ENCODE assay signal across 1 cellular context in the genomic region with DNA sequence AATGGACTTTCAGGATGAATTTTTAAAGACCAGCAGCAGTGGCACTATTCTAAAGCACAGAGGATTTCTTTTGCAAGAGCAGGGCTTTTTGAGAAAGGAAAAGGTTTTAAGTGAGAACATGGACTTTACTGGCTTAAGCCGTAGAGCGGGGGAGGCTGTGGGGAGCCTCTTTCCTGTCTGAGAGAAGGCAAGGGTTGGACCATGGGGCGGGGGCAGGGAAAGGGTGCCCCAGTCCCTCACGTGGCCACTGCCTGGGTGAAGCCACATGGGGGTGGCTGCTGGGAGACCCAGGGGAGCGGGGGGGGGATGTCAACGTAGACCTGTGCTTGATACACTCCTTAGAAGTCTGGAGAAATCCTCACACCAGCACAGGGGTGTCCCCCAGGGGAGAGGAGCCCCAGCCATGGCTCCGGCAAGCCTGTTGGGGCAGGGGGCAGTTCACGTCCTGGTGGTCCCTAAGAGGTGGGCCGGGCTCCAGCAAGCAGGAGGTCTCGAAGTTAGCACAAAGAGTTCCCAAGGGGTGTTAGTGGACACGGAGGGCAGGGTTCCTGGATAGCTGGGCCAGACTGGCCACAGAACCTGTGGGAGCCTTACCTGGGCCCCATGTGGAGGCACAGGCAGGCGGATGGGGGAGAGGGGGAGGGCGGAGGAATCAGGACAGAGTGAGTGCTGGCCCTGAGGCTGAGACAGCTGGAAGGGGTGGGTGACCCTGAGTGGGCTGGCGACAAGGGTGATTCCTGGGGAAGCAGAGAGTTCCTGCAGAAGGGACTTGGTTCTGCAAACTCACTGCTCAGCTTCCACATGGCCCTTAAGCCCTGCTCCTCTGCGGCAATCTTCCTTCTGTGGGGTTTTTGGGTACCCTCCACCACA.
TF ChIP-seq lines count a peak whose summit lies in the region.

No MANE protein-coding gene starts in this region.

TF ChIP-seq in GM23338, 12 proteins besides CTCF, POLR2A, EP300 and RAD21 (continued from another document):
- TF ChIP-seq, protein P1, sequence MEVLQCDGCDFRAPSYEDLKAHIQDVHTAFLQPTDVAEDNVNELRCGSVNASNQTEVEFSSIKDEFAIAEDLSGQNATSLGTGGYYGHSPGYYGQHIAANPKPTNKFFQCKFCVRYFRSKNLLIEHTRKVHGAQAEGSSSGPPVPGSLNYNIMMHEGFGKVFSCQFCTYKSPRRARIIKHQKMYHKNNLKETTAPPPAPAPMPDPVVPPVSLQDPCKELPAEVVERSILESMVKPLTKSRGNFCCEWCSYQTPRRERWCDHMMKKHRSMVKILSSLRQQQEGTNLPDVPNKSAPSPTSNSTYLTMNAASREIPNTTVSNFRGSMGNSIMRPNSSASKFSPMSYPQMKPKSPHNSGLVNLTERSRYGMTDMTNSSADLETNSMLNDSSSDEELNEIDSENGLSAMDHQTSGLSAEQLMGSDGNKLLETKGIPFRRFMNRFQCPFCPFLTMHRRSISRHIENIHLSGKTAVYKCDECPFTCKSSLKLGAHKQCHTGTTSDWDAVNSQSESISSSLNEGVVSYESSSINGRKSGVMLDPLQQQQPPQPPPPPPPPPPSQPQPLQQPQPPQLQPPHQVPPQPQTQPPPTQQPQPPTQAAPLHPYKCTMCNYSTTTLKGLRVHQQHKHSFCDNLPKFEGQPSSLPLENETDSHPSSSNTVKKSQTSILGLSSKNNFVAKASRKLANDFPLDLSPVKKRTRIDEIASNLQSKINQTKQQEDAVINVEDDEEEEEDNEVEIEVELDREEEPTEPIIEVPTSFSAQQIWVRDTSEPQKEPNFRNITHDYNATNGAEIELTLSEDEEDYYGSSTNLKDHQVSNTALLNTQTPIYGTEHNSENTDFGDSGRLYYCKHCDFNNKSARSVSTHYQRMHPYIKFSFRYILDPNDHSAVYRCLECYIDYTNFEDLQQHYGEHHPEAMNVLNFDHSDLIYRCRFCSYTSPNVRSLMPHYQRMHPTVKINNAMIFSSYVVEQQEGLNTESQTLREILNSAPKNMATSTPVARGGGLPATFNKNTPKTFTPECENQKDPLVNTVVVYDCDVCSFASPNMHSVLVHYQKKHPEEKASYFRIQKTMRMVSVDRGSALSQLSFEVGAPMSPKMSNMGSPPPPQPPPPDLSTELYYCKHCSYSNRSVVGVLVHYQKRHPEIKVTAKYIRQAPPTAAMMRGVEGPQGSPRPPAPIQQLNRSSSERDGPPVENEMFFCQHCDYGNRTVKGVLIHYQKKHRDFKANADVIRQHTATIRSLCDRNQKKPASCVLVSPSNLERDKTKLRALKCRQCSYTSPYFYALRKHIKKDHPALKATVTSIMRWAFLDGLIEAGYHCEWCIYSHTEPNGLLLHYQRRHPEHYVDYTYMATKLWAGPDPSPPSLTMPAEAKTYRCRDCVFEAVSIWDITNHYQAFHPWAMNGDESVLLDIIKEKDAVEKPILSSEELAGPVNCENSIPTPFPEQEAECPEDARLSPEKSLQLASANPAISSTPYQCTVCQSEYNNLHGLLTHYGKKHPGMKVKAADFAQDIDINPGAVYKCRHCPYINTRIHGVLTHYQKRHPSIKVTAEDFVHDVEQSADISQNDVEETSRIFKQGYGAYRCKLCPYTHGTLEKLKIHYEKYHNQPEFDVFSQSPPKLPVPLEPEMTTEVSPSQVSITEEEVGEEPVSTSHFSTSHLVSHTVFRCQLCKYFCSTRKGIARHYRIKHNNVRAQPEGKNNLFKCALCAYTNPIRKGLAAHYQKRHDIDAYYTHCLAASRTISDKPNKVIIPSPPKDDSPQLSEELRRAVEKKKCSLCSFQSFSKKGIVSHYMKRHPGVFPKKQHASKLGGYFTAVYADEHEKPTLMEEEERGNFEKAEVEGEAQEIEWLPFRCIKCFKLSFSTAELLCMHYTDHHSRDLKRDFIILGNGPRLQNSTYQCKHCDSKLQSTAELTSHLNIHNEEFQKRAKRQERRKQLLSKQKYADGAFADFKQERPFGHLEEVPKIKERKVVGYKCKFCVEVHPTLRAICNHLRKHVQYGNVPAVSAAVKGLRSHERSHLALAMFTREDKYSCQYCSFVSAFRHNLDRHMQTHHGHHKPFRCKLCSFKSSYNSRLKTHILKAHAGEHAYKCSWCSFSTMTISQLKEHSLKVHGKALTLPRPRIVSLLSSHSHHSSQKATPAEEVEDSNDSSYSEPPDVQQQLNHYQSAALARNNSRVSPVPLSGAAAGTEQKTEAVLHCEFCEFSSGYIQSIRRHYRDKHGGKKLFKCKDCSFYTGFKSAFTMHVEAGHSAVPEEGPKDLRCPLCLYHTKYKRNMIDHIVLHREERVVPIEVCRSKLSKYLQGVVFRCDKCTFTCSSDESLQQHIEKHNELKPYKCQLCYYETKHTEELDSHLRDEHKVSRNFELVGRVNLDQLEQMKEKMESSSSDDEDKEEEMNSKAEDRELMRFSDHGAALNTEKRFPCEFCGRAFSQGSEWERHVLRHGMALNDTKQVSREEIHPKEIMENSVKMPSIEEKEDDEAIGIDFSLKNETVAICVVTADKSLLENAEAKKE (CRISPR knock-in tag; IDR thresholded peaks at IDR 0.05), result no peak
- TF ChIP-seq JUNB (IDR thresholded peaks at IDR 0.05; ENCODE audit: unreplicated experiment), result no peak
- no peak for TF ChIP-seq STAT1 (IDR thresholded peaks at IDR 0.05; ENCODE audit: unreplicated experiment)
- no peak for TF ChIP-seq EZH2phosphoT487 (IDR thresholded peaks at IDR 0.05; ENCODE audit: unreplicated experiment)
- TF ChIP-seq, protein P2, sequence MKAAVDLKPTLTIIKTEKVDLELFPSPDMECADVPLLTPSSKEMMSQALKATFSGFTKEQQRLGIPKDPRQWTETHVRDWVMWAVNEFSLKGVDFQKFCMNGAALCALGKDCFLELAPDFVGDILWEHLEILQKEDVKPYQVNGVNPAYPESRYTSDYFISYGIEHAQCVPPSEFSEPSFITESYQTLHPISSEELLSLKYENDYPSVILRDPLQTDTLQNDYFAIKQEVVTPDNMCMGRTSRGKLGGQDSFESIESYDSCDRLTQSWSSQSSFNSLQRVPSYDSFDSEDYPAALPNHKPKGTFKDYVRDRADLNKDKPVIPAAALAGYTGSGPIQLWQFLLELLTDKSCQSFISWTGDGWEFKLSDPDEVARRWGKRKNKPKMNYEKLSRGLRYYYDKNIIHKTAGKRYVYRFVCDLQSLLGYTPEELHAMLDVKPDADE (IDR thresholded peaks at IDR 0.05), result no peak
- no peak for TF ChIP-seq POLR2AphosphoS5 (IDR thresholded peaks at IDR 0.05; ENCODE audit: low read depth)
- no peak for TF ChIP-seq ZNF331 (CRISPR knock-in tag; IDR thresholded peaks at IDR 0.05; ENCODE audit: low read depth)
- TF ChIP-seq ZNF114 (CRISPR knock-in tag; IDR thresholded peaks at IDR 0.05), result no peak
- TF ChIP-seq NANOG (IDR thresholded peaks at IDR 0.05; ENCODE audit: borderline replicate concordance), result no peak
